ENCODE assay signal across 15 cellular contexts in the genomic region with DNA sequence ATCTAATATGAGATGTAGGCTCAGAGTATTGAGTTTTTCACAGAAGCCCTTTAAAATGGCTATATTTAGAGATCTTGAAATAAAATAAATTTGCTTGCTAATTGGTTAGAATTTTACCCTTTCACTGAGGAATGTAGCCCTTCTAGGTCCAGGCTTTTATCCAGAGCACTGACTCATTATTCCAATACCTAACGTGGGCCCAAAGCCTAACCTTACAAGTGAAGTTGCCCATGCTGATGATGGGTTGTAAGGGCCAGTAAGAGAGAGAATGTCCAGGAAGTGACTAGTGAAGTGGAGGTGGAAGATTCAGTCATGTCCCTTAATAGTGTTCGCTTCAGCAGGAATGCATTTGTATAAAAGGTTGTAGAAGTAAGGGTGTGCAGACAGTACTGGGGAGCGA.
A peak's percentile ranks its signal among the peaks of the same experiment; 100 is the strongest.
DNase-seq lines count a peak whose midpoint lies in the region; ATAC-seq and TF ChIP-seq lines count a peak whose summit lies in the region.
"Had no signal": no experiment of that assay in that cellular context is flagged by ENCODE, and none has a peak within 500 bp of the region (broad histone marks: within the 10 kb centered on the region; RNA-seq: fewer than 3 reads in every experiment).

No MANE protein-coding gene starts in this region.

- no peaks in the 10 kb centered on the region for H3K4me1 ChIP-seq in CD4-positive, CD25-positive, alpha-beta regulatory T cell (ENCODE audit: control insufficient read depth, insufficient read depth, low read length, poor library complexity, severe bottlenecking)
- H3K4me1 ChIP-seq: SJSA1 had no signal

- no peaks in the 10 kb centered on the region for H3K27me3 Mint-ChIP-seq in CD4-positive, CD25-positive, alpha-beta regulatory T cell
- H3K27me3 Mint-ChIP-seq in natural killer cell treated with Interleukin-12 subunit alpha and Interleukin-12 subunit beta and Interleukin-15 and Interleukin-18, amount 100 ng/mL, for 72 hours: no peaks in the 10 kb centered on the region

- peaks cover 48% of the 10 kb centered on the region for H3K36me3 Mint-ChIP-seq in CD4-positive, CD25-positive, alpha-beta regulatory T cell
- H3K36me3 Mint-ChIP-seq in natural killer cell treated with Interleukin-12 subunit alpha and Interleukin-12 subunit beta and Interleukin-15 and Interleukin-18, amount 100 ng/mL, for 72 hours: peaks cover 18% of the 10 kb centered on the region

- H3K4me3 Mint-ChIP-seq in CD4-positive, CD25-positive, alpha-beta regulatory T cell: no peak overlapping the region
- H3K4me3 Mint-ChIP-seq in natural killer cell treated with Interleukin-12 subunit alpha and Interleukin-12 subunit beta and Interleukin-15 and Interleukin-18, amount 100 ng/mL, for 72 hours: peak overlapping the region; percentile 8

- no peak overlapping the region for H3K4me3 ChIP-seq in CD4-positive, CD25-positive, alpha-beta regulatory T cell (ENCODE audit: low read depth, low read length)
- no peak overlapping the region for H3K4me3 ChIP-seq in astrocyte of the spinal cord (ENCODE audit: low read depth, low read length)
- H3K4me3 ChIP-seq: HAP-1, SJSA1 had no signal

- H3K4me1 Mint-ChIP-seq in CD4-positive, CD25-positive, alpha-beta regulatory T cell: peaks cover 0 to 22% (median 8%) of the 10 kb centered on the region in 4 donors
- peaks cover 28 to 46% of the 10 kb centered on the region in 2 donors for H3K4me1 Mint-ChIP-seq in natural killer cell treated with Interleukin-12 subunit alpha and Interleukin-12 subunit beta and Interleukin-15 and Interleukin-18, amount 100 ng/mL, for 72 hours (ENCODE audit: low read depth in 2 of 2)

- H3K9me3 Mint-ChIP-seq in CD4-positive, CD25-positive, alpha-beta regulatory T cell: peaks cover 0 to 5% (median 0%) of the 10 kb centered on the region in 7 donors
- no peaks in the 10 kb centered on the region for H3K9me3 Mint-ChIP-seq in natural killer cell treated with Interleukin-12 subunit alpha and Interleukin-12 subunit beta and Interleukin-15 and Interleukin-18, amount 100 ng/mL, for 72 hours

- ATAC-seq in CD4-positive, CD25-positive, alpha-beta regulatory T cell (ENCODE audit: low read depth in 2 of 2): no peak
- no peak for ATAC-seq in natural killer cell treated with Interleukin-12 subunit alpha and Interleukin-12 subunit beta and Interleukin-15 and Interleukin-18, amount 100 ng/mL, for 72 hours
- no peak for ATAC-seq in GM18517 (IDR thresholded peaks at IDR 0.05; ENCODE audit: unreplicated experiment)

- in situ Hi-C loops in astrocyte of the spinal cord (cut with HindIII; ENCODE audit: low sequenced_read_pairs): no loop called here

- H3K9me3 ChIP-seq in CD4-positive, CD25-positive, alpha-beta regulatory T cell (ENCODE audit: control insufficient read depth in 2 of 2, low read length in 2 of 2): no peaks in the 10 kb centered on the region
- H3K9me3 ChIP-seq: HAP-1, SJSA1 had no signal

- no peak overlapping the region for H3K27ac ChIP-seq in CD4-positive, CD25-positive, alpha-beta regulatory T cell (ENCODE audit: insufficient read depth, low read length, poor library complexity, severe bottlenecking)
- H3K27ac ChIP-seq: C4-2B, SJSA1 had no signal

- DNase-seq in CD4-positive, CD25-positive, alpha-beta regulatory T cell: no peak
- DNase-seq in HT1080 (ENCODE audit: low read depth) (peak; percentile 5), astrocyte of the spinal cord (ENCODE audit: low read depth, low spot score) (peak; percentile 45), NCI-H82 treated with DMSO at 0.1 percent for 48 hours (lab: John Stamatoyannopoulos, UW; ENCODE audit: unreplicated experiment) (no peak), occipital lobe (lab: John Stamatoyannopoulos, UW) (no peak)
- no peak for DNase-seq in natural killer cell treated with Interleukin-12 subunit alpha and Interleukin-12 subunit beta and Interleukin-15 and Interleukin-18, amount 100 ng/mL, for 72 hours (ENCODE audit: low spot score)
- DNase-seq: COR-L47, MV-4-11, NCI-H1417, NCI-H187 treated with DMSO at 0.1 percent for 48 hours, NCI-H446 treated with DMSO at 0.1 percent for 48 hours had no signal

- H3K27ac Mint-ChIP-seq in CD4-positive, CD25-positive, alpha-beta regulatory T cell: peak overlapping the region in 2 of 3 donors; percentile 1 to 13
- peak overlapping the region in 1 of 2 donors; percentile 23 for H3K27ac Mint-ChIP-seq in natural killer cell treated with Interleukin-12 subunit alpha and Interleukin-12 subunit beta and Interleukin-15 and Interleukin-18, amount 100 ng/mL, for 72 hours

- peaks cover 51% of the 10 kb centered on the region for H3K36me3 ChIP-seq in CD4-positive, CD25-positive, alpha-beta regulatory T cell (ENCODE audit: control insufficient read depth, insufficient read depth, low read length)
- H3K36me3 ChIP-seq: HAP-1, SJSA1 had no signal

- no peaks in the 10 kb centered on the region for H3K27me3 ChIP-seq in CD4-positive, CD25-positive, alpha-beta regulatory T cell (ENCODE audit: control insufficient read depth, insufficient read depth, low read length)
- H3K27me3 ChIP-seq: SJSA1 had no signal

- no peak for TF ChIP-seq CTCF in astrocyte of the spinal cord (IDR thresholded peaks at IDR 0.05; ENCODE audit: low read depth, low read length)

Comparison
In these comparisons a context has a peak if more than half of its experiments do, and no peak if none do; other contexts are left out.
1. DNase-seq: peak in HT1080 (single experiment) and astrocyte of the spinal cord (single experiment); none in CD4-positive, CD25-positive, alpha-beta regulatory T cell (0 of 3), natural killer cell treated with Interleukin-12 subunit alpha and Interleukin-12 subunit beta and Interleukin-15 and Interleukin-18, amount 100 ng/mL, for 72 hours (single experiment), NCI-H82 treated with DMSO at 0.1 percent for 48 hours (single experiment) and occipital lobe (single experiment).